ENCODE assay signal across 8 cellular contexts in genomic region chr4:124713213-124713592, GRCh38. TPM values are rescaled to one million over a fixed set of nuclear protein-coding genes. Genes with fewer than 3 reads are reported as not detected.
DNase-seq lines count a peak whose midpoint lies in the region; ATAC-seq and TF ChIP-seq lines count a peak whose summit lies in the region.

No MANE protein-coding gene starts in this region.

- peaks cover 19% of the 10 kb centered on the region for H3K4me1 Mint-ChIP-seq in glutamatergic neuron (ENCODE audit: low read depth, unreplicated experiment)
- H3K4me1 Mint-ChIP-seq in neural progenitor cell, result peaks cover 20% of the 10 kb centered on the region

- H3K4me3 Mint-ChIP-seq in glutamatergic neuron (ENCODE audit: unreplicated experiment) (peak overlapping the region; percentile 95), neural progenitor cell (peak overlapping the region; percentile 92)

- peak; percentile 59 for DNase-seq in CD1c-positive myeloid dendritic cell (ENCODE audit: extremely low spot score)
- peak; percentile 60 to 61 for DNase-seq in NCI-H524 (lab: John Stamatoyannopoulos, UW)
- peak; percentile 13 for DNase-seq in activated naive CD4-positive, alpha-beta T cell treated with anti-CD3 and anti-CD28 coated beads, Interleukin-2, amount 50 U/mL, for 16 hours
- peak; percentile 79 for DNase-seq in glutamatergic neuron
- DNase-seq in neural progenitor cell (ENCODE audit: low spot score), result no peak
- DNase-seq in NCI-H2107 (lab: John Stamatoyannopoulos, UW), result no peak

- H3K36me3 Mint-ChIP-seq in glutamatergic neuron (ENCODE audit: unreplicated experiment) (no peaks in the 10 kb centered on the region), neural progenitor cell (peaks cover 7% of the 10 kb centered on the region)

- H3K4me3 ChIP-seq in neural progenitor cell, result peak overlapping the region; percentile 59

- peak overlapping the region; percentile 75 for H3K4me2 ChIP-seq in neural progenitor cell

- H3K27ac Mint-ChIP-seq in glutamatergic neuron (ENCODE audit: unreplicated experiment) (peak overlapping the region; percentile 100), neural progenitor cell (peak overlapping the region; percentile 100)

- H3K9me3 ChIP-seq in neural progenitor cell (ENCODE audit: low read depth), result no peaks in the 10 kb centered on the region

- peaks cover 40% of the 10 kb centered on the region for H3K79me2 ChIP-seq in neural progenitor cell (ENCODE audit: low read depth)

- H4K20me1 ChIP-seq in neural progenitor cell (ENCODE audit: low read depth), result peaks cover 34% of the 10 kb centered on the region

- H3K27me3 Mint-ChIP-seq in glutamatergic neuron (ENCODE audit: unreplicated experiment), result peaks cover 4% of the 10 kb centered on the region
- H3K27me3 Mint-ChIP-seq in neural progenitor cell (ENCODE audit: insufficient read depth, low read depth), result no peaks in the 10 kb centered on the region

- no peaks in the 10 kb centered on the region for H3K36me3 ChIP-seq in neural progenitor cell

- peaks cover 24% of the 10 kb centered on the region for H3F3A ChIP-seq in neural progenitor cell (ENCODE audit: low read depth)

- no peaks in the 10 kb centered on the region for H3K27me3 ChIP-seq in neural progenitor cell

- peak overlapping the region; percentile 78 for H2AFZ ChIP-seq in neural progenitor cell (replicated peaks)

- peak overlapping the region; percentile 25 for H3K9ac ChIP-seq in neural progenitor cell

- peak; percentile 37 for ATAC-seq in GM18867 (IDR thresholded peaks at IDR 0.05; ENCODE audit: unreplicated experiment)
- ATAC-seq in HG03108 (IDR thresholded peaks at IDR 0.05; ENCODE audit: unreplicated experiment), result peak; percentile 24

- peaks cover 27% of the 10 kb centered on the region for H3K4me1 ChIP-seq in neural progenitor cell

- H3K9me3 Mint-ChIP-seq in glutamatergic neuron (ENCODE audit: unreplicated experiment) (peaks cover 7% of the 10 kb centered on the region), neural progenitor cell (no peaks in the 10 kb centered on the region)

- peak; percentile 58 for TF ChIP-seq CTCF in glutamatergic neuron (IDR thresholded peaks at IDR 0.05; ENCODE audit: partially characterized antibody, unreplicated experiment)
- TF ChIP-seq CTCF in neural progenitor cell (IDR thresholded peaks at IDR 0.05), result peak; percentile 44

- peak overlapping the region; percentile 96 for H3K27ac ChIP-seq in neural progenitor cell

RNA-seq across cellular contexts. Expression of gene ANKRD50, which starts 0.7 kb away (rescaled TPM):
- 58.9 TPM for total RNA-seq in glutamatergic neuron (ENCODE audit: unreplicated experiment)
- 33.8 and 47.5 TPM in 2 replicates for total RNA-seq in neural progenitor cell (ENCODE audit: low replicate concordance)

Comparison
In these comparisons a context has a peak if more than half of its experiments do, and no peak if none do; other contexts are left out.
1. DNase-seq: peak in CD1c-positive myeloid dendritic cell (single experiment), NCI-H524 (2 of 2), activated naive CD4-positive, alpha-beta T cell treated with anti-CD3 and anti-CD28 coated beads, Interleukin-2, amount 50 U/mL, for 16 hours (single experiment) and glutamatergic neuron (single experiment); none in neural progenitor cell (single experiment) and NCI-H2107 (single experiment).